In the genomic region with DNA sequence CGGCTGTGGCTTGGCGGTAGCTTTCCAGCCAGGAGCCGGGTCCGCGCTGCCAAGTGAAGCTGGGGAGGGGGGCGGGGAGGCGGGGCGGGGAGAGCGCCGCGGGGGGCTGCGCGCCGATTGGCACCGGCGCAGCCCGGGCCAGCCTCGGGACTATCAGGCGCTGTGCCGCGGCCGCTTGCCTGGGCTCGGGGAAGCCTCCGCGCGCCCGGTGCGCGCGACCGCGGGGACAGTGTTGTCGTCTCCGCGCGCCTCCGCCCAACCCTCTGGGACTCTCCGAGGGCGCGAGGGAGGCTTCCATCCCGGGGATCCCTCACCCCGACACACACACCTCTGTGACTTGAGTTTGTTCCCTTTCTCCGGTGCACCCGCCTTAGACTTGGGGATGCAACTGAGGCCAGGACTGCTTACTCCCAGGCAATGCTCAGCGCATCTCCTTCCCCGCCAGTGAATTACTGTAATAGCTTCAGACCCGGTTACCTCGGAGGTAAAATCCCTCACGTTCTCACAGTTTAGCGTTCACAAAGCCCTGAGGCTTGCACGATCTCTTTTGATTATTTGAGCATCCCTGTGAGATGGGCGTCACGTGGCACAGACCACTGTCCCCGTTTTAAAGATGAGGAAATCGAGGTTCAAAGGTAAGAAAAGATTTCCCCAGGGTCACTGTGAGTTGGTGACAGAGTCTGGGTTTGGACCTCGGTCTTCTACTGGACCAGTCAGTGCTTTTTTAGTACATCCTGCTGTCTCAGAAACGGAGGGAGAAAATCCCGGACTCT, we compare ENCODE assay signal across 1 cellular context.
TF ChIP-seq lines count a peak whose summit lies in the region.

A gene (minus strand): TSS at position 26 of the 773 bp plus-strand sequence. CDS start 92 bp downstream, outside the sequence.

TF ChIP-seq in IMR-90, 13 proteins besides CTCF, POLR2A, EP300 and RAD21:
- TF ChIP-seq MAZ (IDR thresholded peaks at IDR 0.05; ENCODE audit: borderline replicate concordance, low read depth, low read length) (no peak), NFE2L2 (IDR thresholded peaks at IDR 0.05; ENCODE audit: low read depth, low read length) (no peak), MXI1 (IDR thresholded peaks at IDR 0.05; ENCODE audit: borderline replicate concordance, low read depth, low read length) (no peak), RFX5 (IDR thresholded peaks at IDR 0.05; ENCODE audit: low read depth, low read length) (no peak), MAFK (IDR thresholded peaks at IDR 0.05; ENCODE audit: low read depth, low read length) (no peak), FOS (IDR thresholded peaks at IDR 0.05; ENCODE audit: low read depth, low read length) (no peak), SMC3 (IDR thresholded peaks at IDR 0.05; ENCODE audit: low read depth, low read length) (no peak), RCOR1 (IDR thresholded peaks at IDR 0.05; ENCODE audit: insufficient replicate concordance, low read length) (no peak), BHLHE40 (IDR thresholded peaks at IDR 0.05; ENCODE audit: low read depth, low read length) (no peak), CHD1 (IDR thresholded peaks at IDR 0.05; ENCODE audit: low read depth, low read length) (no peak), CEBPB (IDR thresholded peaks at IDR 0.05; ENCODE audit: low read depth, low read length) (no peak)
- TF ChIP-seq, protein P1, sequence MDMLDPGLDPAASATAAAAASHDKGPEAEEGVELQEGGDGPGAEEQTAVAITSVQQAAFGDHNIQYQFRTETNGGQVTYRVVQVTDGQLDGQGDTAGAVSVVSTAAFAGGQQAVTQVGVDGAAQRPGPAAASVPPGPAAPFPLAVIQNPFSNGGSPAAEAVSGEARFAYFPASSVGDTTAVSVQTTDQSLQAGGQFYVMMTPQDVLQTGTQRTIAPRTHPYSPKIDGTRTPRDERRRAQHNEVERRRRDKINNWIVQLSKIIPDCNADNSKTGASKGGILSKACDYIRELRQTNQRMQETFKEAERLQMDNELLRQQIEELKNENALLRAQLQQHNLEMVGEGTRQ (IDR thresholded peaks at IDR 0.05; ENCODE audit: low read depth, low read length): no peak
- TF ChIP-seq, protein P2, sequence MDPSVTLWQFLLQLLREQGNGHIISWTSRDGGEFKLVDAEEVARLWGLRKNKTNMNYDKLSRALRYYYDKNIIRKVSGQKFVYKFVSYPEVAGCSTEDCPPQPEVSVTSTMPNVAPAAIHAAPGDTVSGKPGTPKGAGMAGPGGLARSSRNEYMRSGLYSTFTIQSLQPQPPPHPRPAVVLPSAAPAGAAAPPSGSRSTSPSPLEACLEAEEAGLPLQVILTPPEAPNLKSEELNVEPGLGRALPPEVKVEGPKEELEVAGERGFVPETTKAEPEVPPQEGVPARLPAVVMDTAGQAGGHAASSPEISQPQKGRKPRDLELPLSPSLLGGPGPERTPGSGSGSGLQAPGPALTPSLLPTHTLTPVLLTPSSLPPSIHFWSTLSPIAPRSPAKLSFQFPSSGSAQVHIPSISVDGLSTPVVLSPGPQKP (IDR thresholded peaks at IDR 0.05; ENCODE audit: borderline replicate concordance, low read depth, low read length): no peak
